In genomic region chr3:73415118-73415517, GRCh38 we compare ENCODE assay signal across 36 cellular contexts.
"Had no signal": no experiment of that assay in that cellular context is flagged by ENCODE, and none has a peak within 500 bp of the region (broad histone marks: within the 10 kb centered on the region; RNA-seq: fewer than 3 reads in every experiment).

No MANE protein-coding gene starts in this region.

- H3K27ac Mint-ChIP-seq: activated B cell treated with CpG ODN at 0.5 μM for 24 hours; activated CD4-positive, alpha-beta memory T cell treated with anti-CD3 and anti-CD28 coated beads for 36 hours; activated CD4-positive, alpha-beta T cell treated with anti-CD3 and anti-CD28 coated beads, Interleukin-2, amount 10 ng/mL, durations not matched to agents 24 days and 14 days; activated CD8-positive, alpha-beta T cell treated with anti-CD3 and anti-CD28 coated beads for 36 hours; activated naive CD4-positive, alpha-beta T cell treated with anti-CD3 and anti-CD28 coated beads for 36 hours; activated naive CD4-positive, alpha-beta T cell treated with anti-CD3 and anti-CD28 coated beads, Interleukin-2, amount 50 U/mL, for 72 hours; activated naive CD8-positive, alpha-beta T cell treated with anti-CD3 and anti-CD28 coated beads for 36 hours; activated T-cell treated with anti-CD3 and anti-CD28 coated beads, Interleukin-2, amount 50 U/mL, for 72 hours; activated T-helper 1 cell treated with anti-CD3 and anti-CD28 coated beads, Interleukin-12 subunit alpha, Interleukin-12 subunit beta, Interleukin-2, Interleukin-4 antibody, amounts not matched to agents 30 ng/mL and 10 ng/mL and 1 ng/mL, durations not matched to agents 14 hours and 24 hours and 36 hours; activated T-helper 17 cell treated with anti-CD3 and anti-CD28 coated beads, Interleukin-2, amount 50 U/mL, for 72 hours; T-helper 1 cell treated with Interleukin-12 subunit alpha and Interleukin-12 subunit beta and Interleukin-4 antibody, amounts not matched to agents 30 μg/mL and 1 μg/mL, for 36 hours; T-helper 2 cell treated with Interferon-gamma antibody and Interleukin-4, amounts not matched to agents 5 μg/mL and 100 μg/mL, for 36 hours had no signal

- H3K36me3 Mint-ChIP-seq: activated CD4-positive, alpha-beta memory T cell treated with anti-CD3 and anti-CD28 coated beads for 36 hours; activated naive CD4-positive, alpha-beta T cell treated with anti-CD3 and anti-CD28 coated beads, Interleukin-2, amount 50 U/mL, for 72 hours; activated naive CD8-positive, alpha-beta T cell treated with anti-CD3 and anti-CD28 coated beads for 36 hours had no signal

- H3K27me3 Mint-ChIP-seq: activated B cell treated with CpG ODN at 0.5 μM for 24 hours; activated CD4-positive, alpha-beta memory T cell treated with anti-CD3 and anti-CD28 coated beads for 36 hours; activated CD4-positive, alpha-beta T cell treated with anti-CD3 and anti-CD28 coated beads, Interleukin-2, amount 10 ng/mL, durations not matched to agents 24 days and 14 days had no signal

- H3K4me1 Mint-ChIP-seq: activated B cell treated with CpG ODN at 0.5 μM for 24 hours; activated CD4-positive, alpha-beta T cell treated with anti-CD3 and anti-CD28 coated beads, Interleukin-2, amount 10 ng/mL, durations not matched to agents 24 days and 14 days; activated naive CD8-positive, alpha-beta T cell treated with anti-CD3 and anti-CD28 coated beads for 36 hours; activated T-helper 17 cell treated with anti-CD3 and anti-CD28 coated beads, Interleukin-2, amount 50 U/mL, for 72 hours had no signal

- H3K4me3 ChIP-seq: adrenal gland, body of pancreas, breast epithelium had no signal

- ATAC-seq: activated CD8-positive, alpha-beta T cell treated with anti-CD3 and anti-CD28 coated beads for 36 hours; activated naive CD4-positive, alpha-beta T cell treated with anti-CD3 and anti-CD28 coated beads, Interleukin-2, amount 50 U/mL, for 72 hours; activated T-cell treated with anti-CD3 and anti-CD28 coated beads, Interleukin-2, amount 50 U/mL, for 4 hours; activated T-cell treated with anti-CD3 and anti-CD28 coated beads, Interleukin-2, amount 50 U/mL, for 72 hours; activated T-helper 17 cell treated with anti-CD3 and anti-CD28 coated beads, Interleukin-2, amount 50 U/mL, for 72 hours; body of pancreas had no signal

- H3K4me3 Mint-ChIP-seq: activated B cell treated with CpG ODN at 0.5 μM for 24 hours; activated CD4-positive, alpha-beta memory T cell treated with anti-CD3 and anti-CD28 coated beads for 36 hours; activated CD4-positive, alpha-beta T cell treated with anti-CD3 and anti-CD28 coated beads, Interleukin-2, amount 10 ng/mL, durations not matched to agents 24 days and 14 days; activated CD8-positive, alpha-beta T cell treated with anti-CD3 and anti-CD28 coated beads for 36 hours; activated naive CD4-positive, alpha-beta T cell treated with anti-CD3 and anti-CD28 coated beads for 36 hours; activated naive CD8-positive, alpha-beta T cell treated with anti-CD3 and anti-CD28 coated beads for 36 hours; activated T-cell treated with anti-CD3 and anti-CD28 coated beads, Interleukin-2, amount 50 U/mL, for 4 hours; activated T-cell treated with anti-CD3 and anti-CD28 coated beads, Interleukin-2, amount 50 U/mL, for 72 hours; activated T-helper 1 cell treated with anti-CD3 and anti-CD28 coated beads, Interleukin-12 subunit alpha, Interleukin-12 subunit beta, Interleukin-2, Interleukin-4 antibody, amounts not matched to agents 30 ng/mL and 10 ng/mL and 1 ng/mL, durations not matched to agents 14 hours and 24 hours and 36 hours; activated T-helper 17 cell treated with anti-CD3 and anti-CD28 coated beads, Interleukin-2, amount 50 U/mL, for 72 hours; T-helper 1 cell treated with Interleukin-12 subunit alpha and Interleukin-12 subunit beta and Interleukin-4 antibody, amounts not matched to agents 30 μg/mL and 1 μg/mL, for 36 hours; T-helper 2 cell treated with Interferon-gamma antibody and Interleukin-4, amounts not matched to agents 5 μg/mL and 100 μg/mL, for 36 hours had no signal

- H3K9me3 Mint-ChIP-seq: activated CD4-positive, alpha-beta memory T cell treated with anti-CD3 and anti-CD28 coated beads for 36 hours; activated CD4-positive, alpha-beta T cell treated with anti-CD3 and anti-CD28 coated beads, Interleukin-2, amount 10 ng/mL, durations not matched to agents 24 days and 14 days; activated CD8-positive, alpha-beta T cell treated with anti-CD3 and anti-CD28 coated beads for 36 hours; activated naive CD4-positive, alpha-beta T cell treated with anti-CD3 and anti-CD28 coated beads for 36 hours; activated naive CD8-positive, alpha-beta T cell treated with anti-CD3 and anti-CD28 coated beads for 36 hours; activated T-cell treated with anti-CD3 and anti-CD28 coated beads, Interleukin-2, amount 50 U/mL, for 4 hours; activated T-cell treated with anti-CD3 and anti-CD28 coated beads, Interleukin-2, amount 50 U/mL, for 72 hours; activated T-helper 1 cell treated with anti-CD3 and anti-CD28 coated beads, Interleukin-12 subunit alpha, Interleukin-12 subunit beta, Interleukin-2, Interleukin-4 antibody, amounts not matched to agents 30 ng/mL and 10 ng/mL and 1 ng/mL, durations not matched to agents 14 hours and 24 hours and 36 hours; activated T-helper 17 cell treated with anti-CD3 and anti-CD28 coated beads, Interleukin-2, amount 50 U/mL, for 72 hours; T-helper 1 cell treated with Interleukin-12 subunit alpha and Interleukin-12 subunit beta and Interleukin-4 antibody, amounts not matched to agents 30 μg/mL and 1 μg/mL, for 36 hours; T-helper 2 cell treated with Interferon-gamma antibody and Interleukin-4, amounts not matched to agents 5 μg/mL and 100 μg/mL, for 36 hours had no signal

- H3K36me3 ChIP-seq: adrenal gland, brain microvascular endothelial cell, breast epithelium, WERI-Rb-1 had no signal

- FAIRE-seq: astrocyte had no signal

- H3K27ac ChIP-seq: adrenal gland, body of pancreas, brain microvascular endothelial cell, breast epithelium, WERI-Rb-1 had no signal

- H3K27me3 ChIP-seq: adrenal gland, body of pancreas, brain microvascular endothelial cell, breast epithelium had no signal

- H3K9me3 ChIP-seq: adrenal gland, body of pancreas, breast epithelium had no signal

- H3K4me1 ChIP-seq: breast epithelium had no signal

- DNase-seq: activated B cell treated with CpG ODN at 0.5 μM for 24 hours; activated CD4-positive, alpha-beta memory T cell treated with anti-CD3 and anti-CD28 coated beads for 36 hours; activated CD4-positive, alpha-beta T cell treated with anti-CD3 and anti-CD28 coated beads for 4 hours; activated CD4-positive, alpha-beta T cell treated with anti-CD3 and anti-CD28 coated beads, Interleukin-2, amount 10 ng/mL, durations not matched to agents 24 days and 14 days; activated CD4-positive, alpha-beta T cell treated with anti-CD3 and anti-CD28 coated beads, Interleukin-2, amount 50 U/mL, for 1 hour; activated CD4-positive, alpha-beta T cell treated with anti-CD3 and anti-CD28 coated beads, Interleukin-2, amount 50 U/mL, for 4 hours; activated CD4-positive, CD25-positive, alpha-beta regulatory T cell treated with anti-CD3 and anti-CD28 coated beads, Interleukin-2, amount 50 U/mL, for 72 hours; activated CD8-positive, alpha-beta memory T cell treated with anti-CD3 and anti-CD28 coated beads, Interleukin-2, amount 50 U/mL, for 4 hours; activated CD8-positive, alpha-beta T cell treated with anti-CD3 and anti-CD28 coated beads for 36 hours; activated effector memory CD4-positive, alpha-beta T cell treated with anti-CD3 and anti-CD28 coated beads, Interleukin-2, amount 50 U/mL, for 16 hours; activated gamma-delta T cell treated with Interleukin-2 at 50 U/mL for 16 hours; activated naive CD4-positive, alpha-beta T cell; activated naive CD4-positive, alpha-beta T cell treated with anti-CD3 and anti-CD28 coated beads for 36 hours; activated naive CD4-positive, alpha-beta T cell treated with anti-CD3 and anti-CD28 coated beads, Interleukin-2, amount 50 U/mL, for 16 hours; activated naive CD8-positive, alpha-beta T cell treated with anti-CD3 and anti-CD28 coated beads for 36 hours; activated T-cell treated with anti-CD3 and anti-CD28 coated beads for 4 hours; activated T-cell treated with anti-CD3 and anti-CD28 coated beads, Interleukin-2, amount 50 U/mL, for 1 hour; activated T-cell treated with anti-CD3 and anti-CD28 coated beads, Interleukin-2, amount 50 U/mL, for 4 hours; activated T-cell treated with anti-CD3 and anti-CD28 coated beads, Interleukin-2, amount 50 U/mL, for 72 hours; adrenal gland; amniotic stem cell; aorta; body of pancreas; brain microvascular endothelial cell; central memory CD4-positive, alpha-beta T cell; T-helper 1 cell; T-helper 2 cell; T-helper 9 cell; WERI-Rb-1 had no signal
